In genomic region chr16:87550510-87550961, GRCh38 we compare ENCODE assay signal across 1 cellular context.
TF ChIP-seq lines count a peak whose summit lies in the region.

No MANE protein-coding gene starts in this region.

TF ChIP-seq in HCT116, 20 proteins besides CTCF, POLR2A, EP300 and RAD21 (continued from another document):
- no peak for TF ChIP-seq REST (IDR thresholded peaks at IDR 0.05; ENCODE audit: low read depth)
- no peak for TF ChIP-seq SRF (IDR thresholded peaks at IDR 0.05; ENCODE audit: low read depth)
- TF ChIP-seq TCF7L2 (IDR thresholded peaks at IDR 0.05; ENCODE audit: borderline replicate concordance, extremely low read depth, insufficient read depth, insufficient read length): no peak
- no peak for TF ChIP-seq MAX (IDR thresholded peaks at IDR 0.05)
- no peak for TF ChIP-seq ATF3 (IDR thresholded peaks at IDR 0.05)
- no peak for TF ChIP-seq EGR1 (IDR thresholded peaks at IDR 0.05; ENCODE audit: low read depth)
